Comparison of ENCODE assay signal across 21 cellular contexts in genomic region chr5:154260860-154261235, GRCh38.
"Had no signal": no experiment of that assay in that cellular context is flagged by ENCODE, and none has a peak within 500 bp of the region (broad histone marks: within the 10 kb centered on the region; RNA-seq: fewer than 3 reads in every experiment).

No MANE protein-coding gene starts in this region.

- H3K36me3 ChIP-seq: left ventricle myocardium inferior, lower lobe of right lung, pancreas, tibial nerve had no signal

- ATAC-seq: lower lobe of right lung; natural killer cell treated with Interleukin-12 subunit alpha and Interleukin-12 subunit beta and Interleukin-15 and Interleukin-18, amount 100 ng/mL, for 72 hours; pancreas; right cardiac atrium; stimulated activated naive B cell treated with anti-CD40 and anti-IgM and Interleukin-4, amounts not matched to agents 10 μg/mL and 1 μg/mL and 100 μg/mL, for 72 hours; stimulated activated naive CD8-positive, alpha-beta T cell treated with anti-CD3 and anti-CD28 coated beads, Interleukin-15, amount 100 ng/mL, for 72 hours had no signal

- H3K4me1 ChIP-seq: pancreas had no signal

- H3K27me3 ChIP-seq: heart right ventricle, pancreas, spleen, testis, tibial nerve had no signal

- H3K27me3 Mint-ChIP-seq: memory B cell; natural killer cell treated with Interleukin-12 subunit alpha and Interleukin-12 subunit beta and Interleukin-15 and Interleukin-18, amount 100 ng/mL, for 72 hours; progenitor cell of endocrine pancreas; stimulated activated naive B cell treated with anti-CD40 and anti-IgM and Interleukin-4, amounts not matched to agents 10 μg/mL and 1 μg/mL and 100 μg/mL, for 72 hours; stimulated activated naive CD8-positive, alpha-beta T cell treated with anti-CD3 and anti-CD28 coated beads, Interleukin-15, amount 100 ng/mL, for 72 hours had no signal

- H3K27ac ChIP-seq: coronary artery, heart right ventricle, left ventricle myocardium inferior, lower lobe of right lung, pancreas, spleen, testis, tibial nerve had no signal

- H3K9me3 Mint-ChIP-seq: immature natural killer cell; memory B cell; natural killer cell treated with Interleukin-12 subunit alpha and Interleukin-12 subunit beta and Interleukin-15 and Interleukin-18, amount 100 ng/mL, for 72 hours; stimulated activated naive CD8-positive, alpha-beta T cell treated with anti-CD3 and anti-CD28 coated beads, Interleukin-15, amount 100 ng/mL, for 72 hours had no signal

- DNase-seq: caudate nucleus; effector CD4-positive, alpha-beta T cell; heart right ventricle; immature natural killer cell; left ventricle myocardium inferior; lower lobe of right lung; pancreas; right cardiac atrium; spleen; stimulated activated CD4-positive, alpha-beta T cell treated with anti-CD3 and anti-CD28 coated beads, Interleukin-15, amount 100 ng/mL, for 24 hours; stimulated activated CD4-positive, alpha-beta T cell treated with anti-CD3 and anti-CD28 coated beads, Interleukin-1b, Interleukin-23, amount 100 ng/mL, for 48 hours; stimulated activated CD4-positive, alpha-beta T cell treated with anti-CD3 and anti-CD28 coated beads, Interleukin-4, amount 100 ng/mL, for 24 hours; stimulated activated naive B cell treated with anti-CD40 and anti-IgM and Interleukin-4, amounts not matched to agents 10 μg/mL and 1 μg/mL and 100 μg/mL, for 72 hours; stimulated activated naive CD8-positive, alpha-beta T cell treated with anti-CD3 and anti-CD28 coated beads, Interleukin-15, amount 100 ng/mL, for 72 hours; testis had no signal

- H3K9me3 ChIP-seq: heart right ventricle, left ventricle myocardium inferior, lower lobe of right lung, pancreas, spleen, testis, tibial nerve had no signal

- H3K27ac Mint-ChIP-seq: immature natural killer cell; memory B cell; mesothelial cell of epicardium; natural killer cell treated with Interleukin-12 subunit alpha and Interleukin-12 subunit beta and Interleukin-15 and Interleukin-18, amount 100 ng/mL, for 72 hours; progenitor cell of endocrine pancreas; stimulated activated naive B cell treated with anti-CD40 and anti-IgM and Interleukin-4, amounts not matched to agents 10 μg/mL and 1 μg/mL and 100 μg/mL, for 72 hours had no signal

- H3K36me3 Mint-ChIP-seq: mesothelial cell of epicardium; natural killer cell treated with Interleukin-12 subunit alpha and Interleukin-12 subunit beta and Interleukin-15 and Interleukin-18, amount 100 ng/mL, for 72 hours had no signal

- H3K4me3 Mint-ChIP-seq: immature natural killer cell; memory B cell; mesothelial cell of epicardium; natural killer cell treated with Interleukin-12 subunit alpha and Interleukin-12 subunit beta and Interleukin-15 and Interleukin-18, amount 100 ng/mL, for 72 hours; stimulated activated naive B cell treated with anti-CD40 and anti-IgM and Interleukin-4, amounts not matched to agents 10 μg/mL and 1 μg/mL and 100 μg/mL, for 72 hours; stimulated activated naive CD8-positive, alpha-beta T cell treated with anti-CD3 and anti-CD28 coated beads, Interleukin-15, amount 100 ng/mL, for 72 hours had no signal

- H3K4me3 ChIP-seq: coronary artery, heart right ventricle, left ventricle myocardium inferior, lower lobe of right lung, pancreas, spleen, testis, tibial nerve had no signal
